ENCODE assay signal across 1 cellular context in genomic region chr14:94773017-94773681, GRCh38.
TF ChIP-seq lines count a peak whose summit lies in the region.

No MANE protein-coding gene starts in this region.

TF ChIP-seq in neural cell, 6 proteins besides CTCF, POLR2A, EP300 and RAD21 (continued from another document):
- TF ChIP-seq REST (IDR thresholded peaks at IDR 0.05; ENCODE audit: borderline replicate concordance) (no peak), TAF1 (IDR thresholded peaks at IDR 0.05; ENCODE audit: low read depth) (no peak), SMC3 (conservative IDR thresholded peaks at IDR 0.05; ENCODE audit: poor library complexity) (no peak), MXI1 (conservative IDR thresholded peaks at IDR 0.05; ENCODE audit: poor library complexity, severe bottlenecking) (peak; percentile 29)
